Comparison of ENCODE assay signal across 12 cellular contexts in genomic region chr15:67083135-67083766, GRCh38. TPM values are rescaled to one million over a fixed set of nuclear protein-coding genes. Genes with fewer than 3 reads are reported as not detected.
DNase-seq lines count a peak whose midpoint lies in the region; TF ChIP-seq lines count a peak whose summit lies in the region.
"Had no signal": no experiment of that assay in that cellular context is flagged by ENCODE, and none has a peak within 500 bp of the region (broad histone marks: within the 10 kb centered on the region; RNA-seq: fewer than 3 reads in every experiment).

No MANE protein-coding gene starts in this region.

- in situ Hi-C loops in astrocyte of the cerebellum (cut with HindIII; ENCODE audit: low sequenced_read_pairs) = no loop called here

- no peaks in the 10 kb centered on the region for H3K27me3 ChIP-seq in CD8-positive, alpha-beta memory T cell (ENCODE audit: insufficient read depth, low read length, poor library complexity, severe bottlenecking)

- peaks cover 91% of the 10 kb centered on the region for H3K4me1 ChIP-seq in CD8-positive, alpha-beta memory T cell (ENCODE audit: insufficient read depth, low read length)

- H3K4me3 Mint-ChIP-seq in CD8-positive, alpha-beta memory T cell = peak overlapping the region; percentile 73 to 88 (median 83)
- peak overlapping the region in 1 of 3 experiments; percentile 10 for H3K4me3 Mint-ChIP-seq in nephron

- H3K4me1 Mint-ChIP-seq in CD8-positive, alpha-beta memory T cell = peaks cover 95 to 98% (median 97%) of the 10 kb centered on the region in 3 donors
- H3K4me1 Mint-ChIP-seq in nephron = peaks cover 92% of the 10 kb centered on the region

- no peaks in the 10 kb centered on the region for H3K9me3 ChIP-seq in CD8-positive, alpha-beta memory T cell (ENCODE audit: low read length)

- peaks cover 0 to 57% (median 5%) of the 10 kb centered on the region in 3 donors for H3K36me3 Mint-ChIP-seq in CD8-positive, alpha-beta memory T cell
- H3K36me3 Mint-ChIP-seq in nephron (ENCODE audit: low read depth) = peaks cover 40% of the 10 kb centered on the region

- H3K27ac Mint-ChIP-seq in CD8-positive, alpha-beta memory T cell = peak overlapping the region; percentile 84 to 96 (median 92)
- H3K27ac Mint-ChIP-seq in nephron = peak overlapping the region; percentile 64 to 82 (median 76)

- H3K36me3 ChIP-seq in CD8-positive, alpha-beta memory T cell (ENCODE audit: insufficient read depth, low read length) = no peaks in the 10 kb centered on the region

- H3K27me3 Mint-ChIP-seq in CD8-positive, alpha-beta memory T cell = no peaks in the 10 kb centered on the region
- H3K27me3 Mint-ChIP-seq in nephron (ENCODE audit: low read depth) = peaks cover 4% of the 10 kb centered on the region

- CTCF ChIA-PET in CD8-positive, alpha-beta memory T cell (lab: Charles Lee) = interaction anchor here (1.0 to 6.3 kb wide), 6 partner anchors 7 to 38 kb away, joined by 3 to 62 read pairs (median 8); partner anchors contain the start of gene SMAD3

- TF ChIP-seq CTCF in NB4 (IDR thresholded peaks at IDR 0.05; ENCODE audit: low read depth, low read length) (no peak), astrocyte of the cerebellum (IDR thresholded peaks at IDR 0.05; ENCODE audit: low read depth, low read length, missing control alignments) (peak; percentile 6), nephron (IDR thresholded peaks at IDR 0.05; ENCODE audit: unreplicated experiment in 3 of 3) (no peak)

- POLR2A ChIA-PET in CD8-positive, alpha-beta memory T cell (lab: Charles Lee) = interaction anchor here (0.6 to 4.1 kb wide), 9 partner anchors 12 to 115 kb away, joined by 3 to 25 read pairs (median 6); partner anchors contain the start of gene SMAD3

- H3K27ac ChIP-seq in CD8-positive, alpha-beta memory T cell (ENCODE audit: low read depth, low read length) = no peak overlapping the region

- no peak for DNase-seq in CD8-positive, alpha-beta memory T cell
- DNase-seq in NB4 (ENCODE audit: low read depth) = peak; percentile 76
- no peak for DNase-seq in astrocyte of the cerebellum (ENCODE audit: low read depth)
- no peak for DNase-seq in NCI-H2196 treated with DMSO at 0.1 percent for 48 hours (lab: John Stamatoyannopoulos, UW; ENCODE audit: unreplicated experiment)
- no peak for DNase-seq in DMS114 treated with DMSO at 0.1 percent for 48 hours (lab: John Stamatoyannopoulos, UW; ENCODE audit: unreplicated experiment)
- no peak for DNase-seq in activated CD8-positive, alpha-beta memory T cell treated with anti-CD3 and anti-CD28 coated beads for 24 hours
- DNase-seq in NCI-H2227 treated with DMSO at 0.1 percent for 48 hours (lab: John Stamatoyannopoulos, UW) = no peak
- DNase-seq: activated effector memory CD4-positive, alpha-beta T cell treated with Interleukin-2 at 50 U/mL for 16 hours; MM.1S; SHP77 treated with DMSO at 0.1 percent for 48 hours; stimulated activated CD4-positive, alpha-beta T cell treated with anti-CD3 and anti-CD28 coated beads, Interleukin-2, amount 100 ng/mL, for 24 hours had no signal

- no peak for TF ChIP-seq POLR2A in NB4 (IDR thresholded peaks at IDR 0.05; ENCODE audit: extremely low read depth, insufficient read length)

- H3K4me3 ChIP-seq in CD8-positive, alpha-beta memory T cell (ENCODE audit: low read length) = peak overlapping the region; percentile 49
- peak overlapping the region; percentile 18 for H3K4me3 ChIP-seq in NB4 (ENCODE audit: low read depth, low read length)
- H3K4me3 ChIP-seq in astrocyte of the cerebellum (ENCODE audit: low read depth, low read length) = no peak overlapping the region

- H3K9me3 Mint-ChIP-seq in CD8-positive, alpha-beta memory T cell = no peaks in the 10 kb centered on the region
- H3K9me3 Mint-ChIP-seq in nephron = no peaks in the 10 kb centered on the region

RNA-seq across cellular contexts. Expression of gene SMAD3, which starts 17.8 kb away (rescaled TPM):
- 10 to 100 TPM; 30.2 to 34.2 TPM for total RNA-seq in CD8-positive, alpha-beta memory T cell
- polyA plus RNA-seq in CD8-positive, alpha-beta memory T cell = 31.7 TPM
